8 cellular contexts compared by ENCODE assay signal in the genomic region with DNA sequence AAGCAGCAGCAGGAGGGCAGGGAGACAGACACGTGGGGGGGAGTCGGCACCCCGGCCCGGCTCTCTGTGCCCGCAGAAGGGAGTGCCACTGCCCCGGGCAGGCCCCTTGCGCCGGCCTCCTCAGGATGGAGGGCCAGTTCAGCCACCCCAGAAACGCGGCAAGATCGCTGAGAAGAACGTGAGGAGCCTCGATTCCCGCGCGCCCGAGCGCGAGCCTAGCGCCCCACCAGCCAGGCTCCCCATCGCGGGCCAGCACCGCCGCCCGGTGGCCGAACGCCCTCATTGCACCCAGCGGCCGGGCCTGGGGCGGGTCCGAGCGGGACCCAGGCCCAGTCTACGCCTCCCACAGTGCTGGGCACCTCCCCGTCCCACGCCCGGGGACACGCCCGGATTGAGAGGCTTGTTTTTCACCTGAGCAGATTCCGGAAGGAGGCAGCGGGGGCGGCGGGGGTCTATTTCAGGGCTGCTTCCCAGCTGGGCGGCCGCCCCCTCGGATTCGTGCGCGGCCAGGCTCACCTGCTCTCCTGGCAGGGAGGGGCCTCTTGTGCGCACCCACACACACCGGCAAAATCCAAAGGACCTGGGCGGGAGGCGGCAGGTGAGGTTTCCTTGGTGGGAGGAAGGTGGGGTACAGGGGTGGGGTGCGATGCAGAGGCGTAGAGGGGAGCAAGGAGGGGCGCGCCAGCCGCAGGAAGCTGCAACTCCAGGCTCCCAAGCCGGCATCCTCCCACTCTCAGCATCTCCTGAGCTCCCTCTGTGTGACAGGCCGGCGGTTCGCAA. TPM values are rescaled to one million over a fixed set of nuclear protein-coding genes. Genes with fewer than 3 reads are reported as not detected.
DNase-seq lines count a peak whose midpoint lies in the region; ATAC-seq and TF ChIP-seq lines count a peak whose summit lies in the region.

No MANE protein-coding gene starts in this region.

- no peak overlapping the region for H2BK5ac ChIP-seq in neuronal stem cell (ENCODE audit: low read length)

- H4K8ac ChIP-seq in neuronal stem cell (ENCODE audit: low read depth, low read length), result no peak overlapping the region

- peak overlapping the region; percentile 52 for H2AK5ac ChIP-seq in neuronal stem cell (ENCODE audit: low read depth, low read length)

- H3K4me2 ChIP-seq in neuronal stem cell (ENCODE audit: insufficient read depth, low read length, poor library complexity, severe bottlenecking), result peak overlapping the region; percentile 75

- peak; percentile 52 for ATAC-seq in GM18868 (IDR thresholded peaks at IDR 0.05; ENCODE audit: unreplicated experiment)
- no peak for ATAC-seq in thoracic aorta (ENCODE audit: insufficient number of reproducible peaks, low FRiP score, low read depth)
- ATAC-seq in GM19328 (IDR thresholded peaks at IDR 0.05; ENCODE audit: unreplicated experiment), result no peak

- peak overlapping the region; percentile 89 for H3K14ac ChIP-seq in neuronal stem cell (ENCODE audit: low read length)

- no peak overlapping the region for H4K91ac ChIP-seq in neuronal stem cell (ENCODE audit: low read depth, low read length, poor library complexity)

- peak overlapping the region; percentile 94 for H3K18ac ChIP-seq in neuronal stem cell (ENCODE audit: low read length)

- no peak overlapping the region for H3K4ac ChIP-seq in neuronal stem cell (ENCODE audit: low read length)

- H3K4me3 ChIP-seq in AG04450 (ENCODE audit: low read depth, low read length), result peak overlapping the region; percentile 42
- no peak overlapping the region for H3K4me3 ChIP-seq in fibroblast of mammary gland (ENCODE audit: control insufficient read depth, low read depth, low read length)
- H3K4me3 ChIP-seq in neuronal stem cell (ENCODE audit: low read length in 2 of 2), result peak overlapping the region; percentile 12 to 67
- peak overlapping the region; percentile 54 for H3K4me3 ChIP-seq in thoracic aorta

- no peaks in the 10 kb centered on the region for H3K79me1 ChIP-seq in neuronal stem cell (ENCODE audit: low read depth, low read length)

- no peak overlapping the region for H3K9ac ChIP-seq in neuronal stem cell (ENCODE audit: low read depth, low read length, poor library complexity)

- H2AFZ ChIP-seq in neuronal stem cell (ENCODE audit: low read length), result peak overlapping the region; percentile 93

- H3K27me3 ChIP-seq in AG04450 (ENCODE audit: control insufficient read depth, insufficient read depth, low read length) (peaks cover 49% of the 10 kb centered on the region), neuronal stem cell (ENCODE audit: control insufficient read depth in 3 of 3, insufficient read depth in 3 of 3, low read depth in 1 of 3, low read length in 3 of 3) (peaks cover 0 to 58% (median 42%) of the 10 kb centered on the region in 3 experiments), thoracic aorta (replicated peaks; ENCODE audit: insufficient read depth) (peaks cover 8% of the 10 kb centered on the region)

- DNase-seq in AG04450 (ENCODE audit: low read depth, low spot score) (no peak), NOMO-1 treated with dmso at 0.1 percent for 144 hours (lab: John Stamatoyannopoulos, UW; ENCODE audit: unreplicated experiment) (peak; percentile 16), fibroblast of mammary gland (ENCODE audit: low read depth) (peak; percentile 23), neuronal stem cell (ENCODE audit: low spot score) (peak; percentile 63), thoracic aorta (ENCODE audit: low spot score) (no peak)
- peak; percentile 81 to 85 for DNase-seq in activated T-cell treated with anti-CD3 and anti-CD28 coated beads, Interleukin-2, amount 50 U/mL, for 48 hours

- TF ChIP-seq CTCF in AG04450 (IDR thresholded peaks at IDR 0.05; ENCODE audit: low read depth, low read length) (peak; percentile 89), fibroblast of mammary gland (conservative IDR thresholded peaks at IDR 0.05; ENCODE audit: control insufficient read depth, insufficient read depth, low read depth, low read length) (peak; percentile 55), thoracic aorta (IDR thresholded peaks at IDR 0.05) (peak; percentile 98)

- H3K27ac ChIP-seq in AG04450 (ENCODE audit: low read depth, low read length) (no peak overlapping the region), neuronal stem cell (replicated peaks; ENCODE audit: low read length) (no peak overlapping the region), thoracic aorta (no peak overlapping the region)

- POLR2A ChIA-PET in AG04450 (lab: Yijun Ruan, JAX), result interaction anchor here (0.6 to 1.0 kb wide), 2 partner anchors 341 to 443 kb away, joined by 4 to 5 read pairs; partner anchors contain the start of gene UQCC2

- CTCF ChIA-PET in AG04450 (lab: Charles Lee), result interaction anchor here (0.6 to 5.8 kb wide), 20 partner anchors 8 to 1030 kb away, joined by 3 to 51 read pairs (median 6); partner anchors contain the start of genes BAK1 and UQCC2

- peak overlapping the region; percentile 22 for H2BK12ac ChIP-seq in neuronal stem cell (ENCODE audit: low read length)

- H3K4me1 ChIP-seq in neuronal stem cell (ENCODE audit: control insufficient read depth in 2 of 2, insufficient read depth in 1 of 2, low read depth in 1 of 2, low read length in 2 of 2) (peaks cover 4 to 6% of the 10 kb centered on the region in 2 donors), thoracic aorta (ENCODE audit: control insufficient read depth in 1 of 2, low read depth in 2 of 2) (peaks cover 4 to 8% of the 10 kb centered on the region in 2 donors)

- peaks cover 11% of the 10 kb centered on the region; the same call in 1 of the 2 replicates for H3K9me3 ChIP-seq in AG04450 (ENCODE audit: control insufficient read depth, insufficient read depth, low read length)
- no peaks in the 10 kb centered on the region for H3K9me3 ChIP-seq in neuronal stem cell (replicated peaks in 1 of 2; ENCODE audit: control insufficient read depth in 2 of 2, insufficient read depth in 1 of 2, low read depth in 1 of 2, low read length in 2 of 2)
- peaks cover 5% of the 10 kb centered on the region for H3K9me3 ChIP-seq in thoracic aorta

- H3K23ac ChIP-seq in neuronal stem cell (ENCODE audit: low read depth, low read length, poor library complexity), result peak overlapping the region; percentile 80

- no CpG with 5 or more reads among the region's 61 CpGs for whole genome bisulfite sequencing in neuronal stem cell (ENCODE audit: extremely low coverage in 2 of 2, insufficient read length in 2 of 2, insufficient replicate concordance in 1 of 2), 2 donors

- H2BK15ac ChIP-seq in neuronal stem cell (ENCODE audit: low read length), result no peak overlapping the region

- no peak overlapping the region for H2BK120ac ChIP-seq in neuronal stem cell (ENCODE audit: low read depth, low read length)

- H3K36me3 ChIP-seq in neuronal stem cell (replicated peaks in 1 of 2; ENCODE audit: control insufficient read depth in 2 of 2, insufficient read depth in 2 of 2, low read length in 2 of 2), result no peaks in the 10 kb centered on the region
- H3K36me3 ChIP-seq in thoracic aorta, result no peaks in the 10 kb centered on the region

RNA-seq across cellular contexts. Expression of gene GRM4, which starts 9.0 kb away (rescaled TPM):
- not detected in 2 replicates for polyA plus RNA-seq in AG04450 (2011; rRNA removed)
- polyA minus RNA-seq in AG04450 (2011; rRNA and poly(A)+ RNA removed), result not detected in 2 replicates
- polyA plus RNA-seq in neuronal stem cell (2013, experiment 1 of 2), result 0.20 TPM
- 0.22 TPM for polyA plus RNA-seq in neuronal stem cell (2013, experiment 2 of 2)
- total RNA-seq in thoracic aorta, result not detected

Comparison
In these comparisons a context has a peak if more than half of its experiments do, and no peak if none do; other contexts are left out.
1. DNase-seq: peak in NOMO-1 treated with dmso at 0.1 percent for 144 hours (single experiment), activated T-cell treated with anti-CD3 and anti-CD28 coated beads, Interleukin-2, amount 50 U/mL, for 48 hours (2 of 2), fibroblast of mammary gland (single experiment) and neuronal stem cell (single experiment); none in AG04450 (single experiment) and thoracic aorta (single experiment).
2. Peak in every context shown above with its lines, with median percentiles within 50 percentile points of each other: CTCF ChIP-seq.